In genomic region chr13:73945371-73945770, GRCh38 we compare ENCODE assay signal across 14 cellular contexts.
DNase-seq lines count a peak whose midpoint lies in the region; ATAC-seq and TF ChIP-seq lines count a peak whose summit lies in the region.
"Had no signal": no experiment of that assay in that cellular context is flagged by ENCODE, and none has a peak within 500 bp of the region (broad histone marks: within the 10 kb centered on the region; RNA-seq: fewer than 3 reads in every experiment).

No MANE protein-coding gene starts in this region.

- no TSS peak for BruUV-seq in OCI-LY7 (replicated peaks; lab: Mats Ljungman, UMichigan)

- peak overlapping the region; percentile 36 for H3K4me2 ChIP-seq in GM23248 (ENCODE audit: unreplicated experiment)
- H3K4me2 ChIP-seq in OCI-LY7 (ENCODE audit: low read length), result no peak overlapping the region

- H3K4me1 ChIP-seq in GM23248 (ENCODE audit: insufficient read depth) (peaks cover 26% of the 10 kb centered on the region), OCI-LY7 (ENCODE audit: insufficient read depth, low read length, poor library complexity, severe bottlenecking) (peaks cover 23% of the 10 kb centered on the region), rectal smooth muscle tissue (ENCODE audit: control insufficient read depth, insufficient read depth, low read length) (peaks cover 7% of the 10 kb centered on the region)
- H3K4me1 ChIP-seq: body of pancreas, thyroid gland had no signal

- no peak for ATAC-seq in HG03520 (IDR thresholded peaks at IDR 0.05; ENCODE audit: unreplicated experiment)
- no peak for ATAC-seq in HG03108 (IDR thresholded peaks at IDR 0.05; ENCODE audit: unreplicated experiment)
- ATAC-seq: body of pancreas had no signal

- TF ChIP-seq CTCF in OCI-LY7 (conservative IDR thresholded peaks at IDR 0.05; ENCODE audit: low read length) (peak; percentile 43), fibroblast of mammary gland (conservative IDR thresholded peaks at IDR 0.05; ENCODE audit: control insufficient read depth, insufficient read depth, low read depth, low read length) (no peak)

- H3K9me3 ChIP-seq in GM23248 (ENCODE audit: low read depth) (no peaks in the 10 kb centered on the region), OCI-LY7 (ENCODE audit: low read length) (no peaks in the 10 kb centered on the region)
- H3K9me3 ChIP-seq: body of pancreas, thyroid gland had no signal

- peaks cover 9% of the 10 kb centered on the region for H3F3A ChIP-seq in GM23248 (ENCODE audit: insufficient read depth)

- DNase-seq in GM23248, result peak; percentile 38
- no peak for DNase-seq in OCI-LY7 (ENCODE audit: low spot score)
- DNase-seq in fibroblast of mammary gland (ENCODE audit: low read depth), result peak; percentile 25
- DNase-seq in UCSD-AML1 (lab: John Stamatoyannopoulos, UW; ENCODE audit: unreplicated experiment), result no peak
- DNase-seq: activated CD4-positive, alpha-beta T cell treated with anti-CD3 and anti-CD28 coated beads, Interleukin-2, amount 50 U/mL, for 1 hour; body of pancreas; effector CD4-positive, alpha-beta T cell; foreskin melanocyte; NCI-H2029 treated with DMSO at 0.1 percent for 48 hours; RPMI8226; thyroid gland had no signal

- in situ Hi-C loops in GM23248 (cut with MboI), result no loop called here

- 26 to 34% methylated on average over 3 of the region's 3 CpGs for WGBS in GM23248 (ENCODE audit: low coverage in 1 of 2, low lambda C conversion rate in 2 of 2, missing lambda C conversion rate in 2 of 2), 2 experiments

- POLR2A ChIA-PET in OCI-LY7 (lab: Charles Lee), result interaction anchor here (0.6 to 1.3 kb wide), 4 partner anchors 8 to 167 kb away, joined by 3 to 4 read pairs (median 4); no protein-coding TSS in a partner anchor

- H3K9me2 ChIP-seq in GM23248 (ENCODE audit: insufficient read depth) (no peaks in the 10 kb centered on the region), OCI-LY7 (ENCODE audit: insufficient read depth, low read length) (no peaks in the 10 kb centered on the region)

- H3K79me2 ChIP-seq in GM23248 (ENCODE audit: insufficient read depth) (peaks cover 83% of the 10 kb centered on the region), OCI-LY7 (ENCODE audit: insufficient read depth, low read depth, low read length) (no peaks in the 10 kb centered on the region; the same call in 1 of the 2 replicates)

- H3K27ac ChIP-seq in GM23248, result peak overlapping the region; percentile 30
- no peak overlapping the region for H3K27ac ChIP-seq in OCI-LY7 (ENCODE audit: low read depth, low read length, poor library complexity, severe bottlenecking)
- H3K27ac ChIP-seq in rectal smooth muscle tissue (ENCODE audit: low read depth, low read length), result peak overlapping the region; percentile 63
- H3K27ac ChIP-seq: body of pancreas, thyroid gland had no signal

- intact Hi-C loops in OCI-LY7 (cut with micrococcal nuclease; ENCODE audit: unreplicated experiment), result loop anchor here (5.0 kb wide), 1 partner anchor 342 kb away; no protein-coding TSS in a partner anchor

- H2AFZ ChIP-seq in GM23248 (no peak overlapping the region), OCI-LY7 (ENCODE audit: low read length) (no peak overlapping the region)

- no peak overlapping the region for H3K4me3 ChIP-seq in GM23248
- H3K4me3 ChIP-seq in OCI-LY7 (ENCODE audit: low read depth, low read length, poor library complexity, severe bottlenecking), result no peak overlapping the region
- H3K4me3 ChIP-seq in fibroblast of mammary gland (ENCODE audit: control insufficient read depth, low read depth, low read length), result no peak overlapping the region
- no peak overlapping the region for H3K4me3 ChIP-seq in rectal smooth muscle tissue (ENCODE audit: low read length)
- H3K4me3 ChIP-seq: body of pancreas, thyroid gland had no signal

- CTCF ChIA-PET in OCI-LY7 (lab: Charles Lee; ENCODE audit: unreplicated experiment), result no interaction called here

- H3K36me3 ChIP-seq in GM23248 (ENCODE audit: low read depth) (no peaks in the 10 kb centered on the region), OCI-LY7 (ENCODE audit: insufficient read depth, low read length) (peaks cover 36% of the 10 kb centered on the region), rectal smooth muscle tissue (ENCODE audit: control insufficient read depth, insufficient read depth, low read length) (no peaks in the 10 kb centered on the region)
- H3K36me3 ChIP-seq: thyroid gland had no signal

- H4K20me1 ChIP-seq in GM23248 (ENCODE audit: insufficient read depth), result no peaks in the 10 kb centered on the region
- no peaks in the 10 kb centered on the region for H4K20me1 ChIP-seq in OCI-LY7 (ENCODE audit: insufficient read depth, low read length)

- no peaks in the 10 kb centered on the region for H3K27me3 ChIP-seq in GM23248 (replicated peaks; ENCODE audit: insufficient read depth)
- H3K27me3 ChIP-seq in rectal smooth muscle tissue (ENCODE audit: control insufficient read depth, insufficient read depth, low read length), result no peaks in the 10 kb centered on the region
- H3K27me3 ChIP-seq: body of pancreas, thyroid gland had no signal

- H3K9ac ChIP-seq in GM23248 (peak overlapping the region; percentile 13; the same call in 1 of the 2 replicates), rectal smooth muscle tissue (ENCODE audit: low read length) (no peak overlapping the region)

Comparison
In these comparisons a context has a peak if more than half of its experiments do, and no peak if none do; other contexts are left out.
1. DNase-seq: peak in GM23248 (single experiment) and fibroblast of mammary gland (single experiment); none in OCI-LY7 (single experiment) and UCSD-AML1 (single experiment).